ENCODE assay signal across 14 cellular contexts in genomic region chr14:54942913-54943312, GRCh38.
"Had no signal": no experiment of that assay in that cellular context is flagged by ENCODE, and none has a peak within 500 bp of the region (broad histone marks: within the 10 kb centered on the region; RNA-seq: fewer than 3 reads in every experiment).

No MANE protein-coding gene starts in this region.

- H3K79me2 ChIP-seq: parathyroid adenoma had no signal

- H3K9me3 ChIP-seq: breast epithelium, heart right ventricle, stomach, uterus had no signal

- H3K27ac Mint-ChIP-seq: activated CD4-positive, alpha-beta T cell treated with anti-CD3 and anti-CD28 coated beads for 36 hours; activated CD8-positive, alpha-beta T cell treated with anti-CD3 and anti-CD28 coated beads, Interleukin-2, amount 10 ng/mL, durations not matched to agents 7 days and 5 days had no signal

- H3K4me3 Mint-ChIP-seq: activated CD4-positive, alpha-beta T cell treated with anti-CD3 and anti-CD28 coated beads for 36 hours; activated CD8-positive, alpha-beta T cell treated with anti-CD3 and anti-CD28 coated beads, Interleukin-2, amount 10 ng/mL, durations not matched to agents 7 days and 5 days had no signal

- H3K4me3 ChIP-seq: breast epithelium, heart right ventricle, skin epidermis, stomach, uterus had no signal

- H3K27me3 ChIP-seq: breast epithelium, heart right ventricle, stomach, uterus had no signal

- ATAC-seq: activated CD4-positive, alpha-beta T cell treated with anti-CD3 and anti-CD28 coated beads for 36 hours; activated CD8-positive, alpha-beta T cell treated with anti-CD3 and anti-CD28 coated beads, Interleukin-2, amount 10 ng/mL, durations not matched to agents 7 days and 5 days; heart right ventricle had no signal

- FAIRE-seq: keratinocyte had no signal

- H3K27me3 Mint-ChIP-seq: activated CD4-positive, alpha-beta T cell treated with anti-CD3 and anti-CD28 coated beads for 36 hours had no signal

- H2AFZ ChIP-seq: parathyroid adenoma had no signal

- H3K36me3 ChIP-seq: breast epithelium, uterus had no signal

- H3K4me1 ChIP-seq: breast epithelium, heart right ventricle, parathyroid adenoma, stomach, uterus had no signal

- DNase-seq: activated CD4-positive, alpha-beta T cell treated with anti-CD3 and anti-CD28 coated beads for 36 hours; activated CD8-positive, alpha-beta memory T cell treated with anti-CD3 and anti-CD28 coated beads, Interleukin-2, amount 50 U/mL, for 48 hours; activated CD8-positive, alpha-beta T cell treated with anti-CD3 and anti-CD28 coated beads, Interleukin-2, amount 10 ng/mL, durations not matched to agents 7 days and 5 days; aorta; foreskin melanocyte; heart right ventricle; stomach; T1000; uterus had no signal

- H3K27ac ChIP-seq: breast epithelium, heart right ventricle, parathyroid adenoma, skin epidermis, stomach, uterus, VCaP had no signal
